Comparison of ENCODE assay signal across 25 cellular contexts in the genomic region with DNA sequence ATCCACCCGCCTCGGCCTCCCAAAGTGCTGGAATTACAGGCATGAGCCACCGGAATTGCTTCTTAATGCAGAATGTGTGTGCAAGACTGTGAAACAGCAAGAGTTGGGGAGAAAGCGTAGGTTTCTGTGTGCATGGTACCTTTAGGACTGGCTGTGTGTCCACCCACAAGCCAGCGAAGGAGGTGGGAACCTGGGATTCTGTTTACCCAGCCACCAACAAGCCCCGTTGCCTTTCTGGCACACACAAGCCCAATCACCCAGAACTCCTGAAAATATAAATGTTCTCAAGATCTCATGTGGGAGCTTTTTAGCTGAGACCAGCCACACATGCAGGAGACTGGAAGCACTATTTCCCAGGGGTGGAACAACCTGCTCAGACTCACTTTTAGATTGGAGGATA. TPM values are rescaled to one million over a fixed set of nuclear protein-coding genes. Genes with fewer than 3 reads are reported as not detected.
DNase-seq lines count a peak whose midpoint lies in the region; ATAC-seq, FAIRE-seq and TF ChIP-seq lines count a peak whose summit lies in the region.
"Had no signal": no experiment of that assay in that cellular context is flagged by ENCODE, and none has a peak within 500 bp of the region (broad histone marks: within the 10 kb centered on the region; RNA-seq: fewer than 3 reads in every experiment).

No MANE protein-coding gene starts in this region.

- no peaks in the 10 kb centered on the region for H3K36me3 ChIP-seq in K562 (ENCODE audit: control insufficient read depth, insufficient read depth, low read length)
- no peaks in the 10 kb centered on the region for H3K36me3 ChIP-seq in thyroid gland
- H3K36me3 ChIP-seq: BE2C; BLaER1 treated with 17β-estradiol and CSF1 and Interleukin-3, amounts not matched to agents 10 nM and 100 nM; HAP-1 had no signal

- peaks cover 55% of the 10 kb centered on the region for H3K4me1 Mint-ChIP-seq in glutamatergic neuron (ENCODE audit: low read depth, unreplicated experiment)
- peaks cover 62% of the 10 kb centered on the region for H3K4me1 Mint-ChIP-seq in CD14-positive monocyte

- H3K9me3 Mint-ChIP-seq in glutamatergic neuron (ENCODE audit: unreplicated experiment): peaks cover 24% of the 10 kb centered on the region
- H3K9me3 Mint-ChIP-seq in CD14-positive monocyte: peaks cover 1 to 6% (median 3%) of the 10 kb centered on the region in 7 donors
- H3K9me3 Mint-ChIP-seq: CD4-positive, CD25-positive, alpha-beta regulatory T cell; CD8-positive, alpha-beta T cell had no signal

- H3K27me3 Mint-ChIP-seq in glutamatergic neuron (ENCODE audit: unreplicated experiment) (peaks cover 18% of the 10 kb centered on the region), CD14-positive monocyte (ENCODE audit: low read depth in 3 of 3) (peaks cover 0 to 6% (median 2%) of the 10 kb centered on the region in 3 donors)

- H4K20me1 ChIP-seq in K562 (replicated peaks; ENCODE audit: control insufficient read depth, insufficient read depth, low read length): no peaks in the 10 kb centered on the region
- H4K20me1 ChIP-seq: BLaER1 treated with 17β-estradiol and CSF1 and Interleukin-3, amounts not matched to agents 10 nM and 100 nM had no signal

- peak overlapping the region in 1 of 2 experiments; percentile 35; a peak in 1 of 4 replicates for H3K9ac ChIP-seq in K562 (ENCODE audit: insufficient read depth in 1 of 2, low read depth in 2 of 2, low read length in 2 of 2)
- H3K9ac ChIP-seq: BLaER1 treated with 17β-estradiol and CSF1 and Interleukin-3, amounts not matched to agents 10 nM and 100 nM had no signal

- CTCF ChIA-PET in K562 (lab: Yijun Ruan, JAX; ENCODE audit: low intra/inter-chr PET ratio): no interaction called here

- in situ Hi-C loops in K562 (cut with MboI): no loop called here

- DNase-seq in K562 (ENCODE audit: extremely low read depth in 1 of 4, low spot score in 3 of 4): no peak
- DNase-seq in glutamatergic neuron: no peak
- DNase-seq in thyroid gland: peak; percentile 46 to 64
- no peak for DNase-seq in CD14-positive monocyte (ENCODE audit: low spot score)
- DNase-seq in germinal center (ENCODE audit: low spot score): no peak
- DNase-seq: 8988T; ACHN; AML-193; BE2C; Caco-2; CD4-positive, CD25-positive, alpha-beta regulatory T cell; CD8-positive, alpha-beta T cell; DMS 273 treated with DMSO at 0.1 percent for 48 hours; DMS79; EL; GDM1; HFFc6 had no signal

- H3K27ac Mint-ChIP-seq in glutamatergic neuron (ENCODE audit: unreplicated experiment) (peak overlapping the region; percentile 89), CD14-positive monocyte (peak overlapping the region in 1 of 7 donors; percentile 32)
- H3K27ac Mint-ChIP-seq: CD4-positive, CD25-positive, alpha-beta regulatory T cell; CD8-positive, alpha-beta T cell; GM23338; HFFc6 had no signal

- H3K4me3 ChIP-seq in K562: no peak overlapping the region
- no peak overlapping the region for H3K4me3 ChIP-seq in thyroid gland (replicated peaks in 1 of 3)
- H3K4me3 ChIP-seq: A549; BLaER1 treated with 17β-estradiol and CSF1 and Interleukin-3, amounts not matched to agents 10 nM and 100 nM; GM12878; GM23338; HAP-1 had no signal

- no peak for TF ChIP-seq POLR2A in K562 (conservative IDR thresholded peaks at IDR 0.05)
- no peak for TF ChIP-seq POLR2A in thyroid gland (IDR thresholded peaks at IDR 0.05)

- peaks cover 25 to 38% of the 10 kb centered on the region in 2 experiments for H3K4me1 ChIP-seq in K562 (replicated peaks in 1 of 2; ENCODE audit: control insufficient read depth in 2 of 2, insufficient read depth in 2 of 2, low read length in 2 of 2)
- H3K4me1 ChIP-seq in thyroid gland: peaks cover 14 to 37% of the 10 kb centered on the region in 2 donors
- H3K4me1 ChIP-seq: BE2C had no signal

- POLR2A ChIA-PET in K562 (lab: Yijun Ruan, JAX): no interaction called here

- peaks cover under 1% of the 10 kb centered on the region for H3K79me2 ChIP-seq in K562 (ENCODE audit: control insufficient read depth, insufficient read depth, low read length)

- H3K36me3 Mint-ChIP-seq in glutamatergic neuron (ENCODE audit: unreplicated experiment): peaks cover 17% of the 10 kb centered on the region
- peaks cover 0 to 4% of the 10 kb centered on the region in 2 donors for H3K36me3 Mint-ChIP-seq in CD14-positive monocyte
- H3K36me3 Mint-ChIP-seq: CD4-positive, CD25-positive, alpha-beta regulatory T cell; CD8-positive, alpha-beta T cell had no signal

- FAIRE-seq in K562 (lab: Jason Lieb, UNC): no peak
- FAIRE-seq: A549, GM12878, H54 had no signal

- H3K27me3 ChIP-seq in K562 (ENCODE audit: control insufficient read depth in 2 of 2, insufficient read depth in 2 of 2, low read length in 2 of 2): no peaks in the 10 kb centered on the region
- H3K27me3 ChIP-seq in thyroid gland: no peaks in the 10 kb centered on the region
- H3K27me3 ChIP-seq: BE2C; BLaER1 treated with 17β-estradiol and CSF1 and Interleukin-3, amounts not matched to agents 10 nM and 100 nM had no signal

- no peaks in the 10 kb centered on the region for H3K9me1 ChIP-seq in K562 (ENCODE audit: control insufficient read depth, insufficient read depth, low read length)

- BruUV-seq in K562 (replicated peaks; lab: Mats Ljungman, UMichigan): no TSS peak

- TF ChIP-seq CTCF in C4-2B (conservative IDR thresholded peaks at IDR 0.05): no peak
- TF ChIP-seq CTCF in K562 (IDR thresholded peaks at IDR 0.05 in 2 of 3, conservative IDR thresholded peaks at IDR 0.05 in 1 of 3; ENCODE audit: insufficient read depth in 2 of 3, low read depth in 1 of 3, low read length in 3 of 3): no peak
- TF ChIP-seq CTCF in glutamatergic neuron (IDR thresholded peaks at IDR 0.05; ENCODE audit: partially characterized antibody, unreplicated experiment): no peak
- no peak for TF ChIP-seq CTCF in thyroid gland (IDR thresholded peaks at IDR 0.05)
- no peak for TF ChIP-seq CTCF in CD14-positive monocyte (IDR thresholded peaks at IDR 0.05)

- ATAC-seq in K562: no peak
- ATAC-seq in HG03469 (IDR thresholded peaks at IDR 0.05; ENCODE audit: unreplicated experiment): no peak
- ATAC-seq: A549; CD8-positive, alpha-beta T cell; GM12878; GM23338 had no signal

- H2AFZ ChIP-seq in K562 (ENCODE audit: low read depth, low read length): peak overlapping the region; percentile 68
- H2AFZ ChIP-seq: GM23338 had no signal

- H3K27ac ChIP-seq in C4-2B: 0 out of 2 replicates have a peak overlapping the region, but pooled peaks have one; percentile 6
- no peak overlapping the region for H3K27ac ChIP-seq in K562 (ENCODE audit: extremely low read depth, low read depth, low read length)
- peak overlapping the region in 1 of 3 donors; percentile 10 for H3K27ac ChIP-seq in thyroid gland
- H3K27ac ChIP-seq: A549; BLaER1 treated with 17β-estradiol and CSF1 and Interleukin-3, amounts not matched to agents 10 nM and 100 nM had no signal

- no peak overlapping the region for H3K4me3 Mint-ChIP-seq in glutamatergic neuron (ENCODE audit: unreplicated experiment)
- H3K4me3 Mint-ChIP-seq in CD14-positive monocyte: no peak overlapping the region
- H3K4me3 Mint-ChIP-seq: CD8-positive, alpha-beta T cell; GM23338; HFFc6 had no signal

- no peak for TF ChIP-seq EP300 in K562 (IDR thresholded peaks at IDR 0.05; ENCODE audit: low read length)

- no peaks in the 10 kb centered on the region; the same call in 1 of the 2 replicates for H3K9me3 ChIP-seq in K562 (replicated peaks; ENCODE audit: control insufficient read depth, insufficient read depth, low read depth, low read length)
- no peaks in the 10 kb centered on the region for H3K9me3 ChIP-seq in thyroid gland
- H3K9me3 ChIP-seq: BE2C, Caco-2 had no signal

- H3K4me2 ChIP-seq in K562 (ENCODE audit: insufficient read depth, low read length): no peak overlapping the region
- H3K4me2 ChIP-seq: A549; BLaER1 treated with 17β-estradiol and CSF1 and Interleukin-3, amounts not matched to agents 10 nM and 100 nM; GM23338 had no signal

- intact Hi-C loops in K562 (cut with micrococcal nuclease) (no loop called here), thyroid gland (cut with DNase I) (no loop called here), CD14-positive monocyte (cut with micrococcal nuclease) (no loop called here)

- 82% methylated on average over 4 of the region's 6 CpGs for WGBS in K562 (ENCODE audit: insufficient coverage, low coverage, missing lambda C conversion rate)
- 77 to 82% methylated on average over 6 of the region's 6 CpGs for WGBS in thyroid gland, 2 donors

- no peak for TF ChIP-seq RAD21 in K562 (CRISPR knock-in tag; conservative IDR thresholded peaks at IDR 0.05 in 1 of 2, IDR thresholded peaks at IDR 0.05 in 1 of 2)

RNA-seq across cellular contexts. Expression of a gene that starts 4.9 kb away (rescaled TPM):
- 44.6 and 48.3 TPM in 2 replicates for total RNA-seq in K562 (2011; cell fraction: chromatin; rRNA removed; ENCODE audit: low replicate concordance)
- total RNA-seq in K562 (2011; cell fraction: nucleolus; rRNA removed): 26.7 and 28.9 TPM in 2 replicates
- 56.0 and 88.0 TPM in 2 replicates for total RNA-seq in K562 (2011; cell fraction: nucleoplasm; rRNA removed)
- total RNA-seq in K562 (2014; rRNA removed) (15.7 and 17.3 TPM in 2 replicates), K562 (2014; rRNA removed; fragmentation: Illumina TruSeq; extraction: Trizol) (18.8 and 20.3 TPM in 2 replicates), K562 (2015; rRNA removed; fragmentation: Illumina TruSeq; extraction: Trizol) (14.1 and 14.7 TPM in 2 replicates), K562 (2021) (42.6 and 51.9 TPM in 2 replicates), glutamatergic neuron (ENCODE audit: unreplicated experiment) (123 TPM), thyroid gland (10 to 100 TPM; 21.7 to 32.6 (median 30.9) TPM)
- polyA plus RNA-seq in K562 (2011; rRNA removed) (23.1 and 43.4 TPM in 2 replicates), K562 (2014; fragmentation: Illumina TruSeq; extraction: Trizol) (33.9 and 35.5 TPM in 2 replicates), K562 (2014; fragmentation: Nextera tagmentation; extraction: Ambion mirVana) (10 to 100 TPM; 10.1 to 21.8 TPM), K562 (2014; rRNA removed) (21.0 and 22.4 TPM in 2 replicates), CD14-positive monocyte (10 to 100 TPM; 18.6 to 36.2 TPM)
- polyA plus RNA-seq in K562 (2011; cell fraction: cytosol; rRNA removed): 24.8 and 52.3 TPM in 2 replicates
- 39.0 and 49.3 TPM in 2 replicates for polyA plus RNA-seq in K562 (2011; cell fraction: nucleus; rRNA removed)
- 22.7 and 30.7 TPM in 2 replicates for polyA plus RNA-seq in K562 (2012)
- 19.7 and 35.1 TPM in 2 replicates for polyA minus RNA-seq in K562 (2011; rRNA and poly(A)+ RNA removed)
- polyA minus RNA-seq in K562 (2011; cell fraction: cytosol; rRNA and poly(A)+ RNA removed): 25.3 and 46.8 TPM in 2 replicates
- 10.1 and 22.5 TPM in 2 replicates for polyA minus RNA-seq in K562 (2011; cell fraction: nucleus; rRNA and poly(A)+ RNA removed)

Comparison
In these comparisons a context has a peak if more than half of its experiments do, and no peak if none do; other contexts are left out.
1. DNase-seq: peak in thyroid gland (2 of 2); none in K562 (0 of 4), glutamatergic neuron (single experiment), CD14-positive monocyte (single experiment) and germinal center (single experiment).